Comparison of ENCODE assay signal across 9 cellular contexts in genomic region chr1:231512147-231512698, GRCh38. TPM values are rescaled to one million over a fixed set of nuclear protein-coding genes. Genes with fewer than 3 reads are reported as not detected.
DNase-seq lines count a peak whose midpoint lies in the region; ATAC-seq and TF ChIP-seq lines count a peak whose summit lies in the region.
"Had no signal": no experiment of that assay in that cellular context is flagged by ENCODE, and none has a peak within 500 bp of the region (broad histone marks: within the 10 kb centered on the region; RNA-seq: fewer than 3 reads in every experiment).

No MANE protein-coding gene starts in this region.

- in situ Hi-C loops in Panc1 (cut with HindIII; ENCODE audit: low pct_unique_long_range_greater_than_20kb, low sequenced_read_pairs) = no loop called here

- intact Hi-C loops in Panc1 (cut with micrococcal nuclease; ENCODE audit: unreplicated experiment) (no loop called here), right cardiac atrium (cut with DNase I) (no loop called here), posterior vena cava (cut with DNase I) (loop anchor here in 1 of 2 donors (5.0 kb wide), 1 partner anchor 955 kb away; no protein-coding TSS in a partner anchor)

- no peaks in the 10 kb centered on the region for H3K27me3 ChIP-seq in BJ (ENCODE audit: control insufficient read depth, insufficient read depth, low read length)
- H3K27me3 ChIP-seq in Panc1 (ENCODE audit: control insufficient read depth, insufficient read depth, low read length) = no peaks in the 10 kb centered on the region
- H3K27me3 ChIP-seq in right cardiac atrium (ENCODE audit: control insufficient read depth, insufficient read depth) = no peaks in the 10 kb centered on the region
- H3K27me3 ChIP-seq: adrenal gland had no signal

- no peaks in the 10 kb centered on the region for H3K36me3 ChIP-seq in BJ (ENCODE audit: control insufficient read depth, insufficient read depth, low read length)
- no peaks in the 10 kb centered on the region for H3K36me3 ChIP-seq in Panc1 (ENCODE audit: control insufficient read depth, insufficient read depth, low read length)
- H3K36me3 ChIP-seq: adrenal gland had no signal

- H3K4me1 ChIP-seq in Panc1 (ENCODE audit: control insufficient read depth, insufficient read depth, low read length) = no peaks in the 10 kb centered on the region
- H3K4me1 ChIP-seq in right cardiac atrium (ENCODE audit: control insufficient read depth, insufficient read depth, low read length) = no peaks in the 10 kb centered on the region

- no peak for TF ChIP-seq CTCF in BJ (IDR thresholded peaks at IDR 0.05; ENCODE audit: insufficient read depth, low read depth, low read length)
- TF ChIP-seq CTCF in Panc1 (IDR thresholded peaks at IDR 0.05) = no peak
- TF ChIP-seq CTCF in chondrocyte (IDR thresholded peaks at IDR 0.05) = no peak

- no peaks in the 10 kb centered on the region for H3K4me1 Mint-ChIP-seq in chondrocyte (ENCODE audit: low read depth)

- H3K27ac ChIP-seq in Panc1 (ENCODE audit: low read length) (no peak overlapping the region), right cardiac atrium (ENCODE audit: low read length) (no peak overlapping the region)

- ATAC-seq in GM21717 (IDR thresholded peaks at IDR 0.05; ENCODE audit: unreplicated experiment) (peak; percentile 39), Panc1 (peak; percentile 58; the same call in 1 of the 2 replicates), right cardiac atrium (no peak)

- H3K27me3 Mint-ChIP-seq in chondrocyte (ENCODE audit: low read depth) = no peaks in the 10 kb centered on the region

- peak; percentile 51 for DNase-seq in BJ (ENCODE audit: low read depth)
- peak; percentile 27 for DNase-seq in Panc1 (ENCODE audit: low read depth, low spot score)
- peak; percentile 69 for DNase-seq in glomerular visceral epithelial cell (ENCODE audit: extremely low spot score)
- no peak for DNase-seq in SIG-M5 (lab: John Stamatoyannopoulos, UW)
- no peak for DNase-seq in right cardiac atrium
- no peak for DNase-seq in posterior vena cava (ENCODE audit: low spot score)
- no peak for DNase-seq in chondrocyte (ENCODE audit: low spot score)
- DNase-seq: adrenal gland had no signal

- no TSS peak for BruUV-seq in Panc1 (replicated peaks; lab: Mats Ljungman, UMichigan)

- POLR2A ChIA-PET in BJ (lab: Charles Lee) (no interaction called here), Panc1 (lab: Charles Lee) (no interaction called here)

- H3K9me3 ChIP-seq in Panc1 (ENCODE audit: control insufficient read depth, insufficient read depth, low read depth, low read length) (no peaks in the 10 kb centered on the region), right cardiac atrium (ENCODE audit: control insufficient read depth, low read length) (no peaks in the 10 kb centered on the region)
- H3K9me3 ChIP-seq: adrenal gland had no signal

- no peaks in the 10 kb centered on the region for H3K9me3 Mint-ChIP-seq in chondrocyte (ENCODE audit: low read depth)

- no peak overlapping the region for H3K4me3 Mint-ChIP-seq in chondrocyte (ENCODE audit: unreplicated experiment)

- H3K36me3 Mint-ChIP-seq in chondrocyte (ENCODE audit: low read depth) = no peaks in the 10 kb centered on the region

- 77% methylated on average over 2 of the region's 2 CpGs for WGBS in right cardiac atrium

- CTCF ChIA-PET in BJ (lab: Yijun Ruan, JAX) = no interaction called here
- CTCF ChIA-PET in Panc1 (lab: Charles Lee) = no interaction called here

- H3K4me3 ChIP-seq in BJ (ENCODE audit: low read depth, low read length) (no peak overlapping the region), Panc1 (ENCODE audit: low read depth in 2 of 2, low read length in 2 of 2) (no peak overlapping the region), right cardiac atrium (ENCODE audit: low read length) (no peak overlapping the region)
- H3K4me3 ChIP-seq: adrenal gland had no signal

- no peak overlapping the region for H3K27ac Mint-ChIP-seq in chondrocyte (ENCODE audit: unreplicated experiment)

RNA-seq across cellular contexts. Expression of gene TSNAX, which starts 16.2 kb away (rescaled TPM):
- 19.4 and 21.4 TPM in 2 replicates for polyA plus RNA-seq in BJ (2011; rRNA removed)
- polyA minus RNA-seq in BJ (2011; rRNA and poly(A)+ RNA removed) = 15.5 and 17.4 TPM in 2 replicates
- total RNA-seq in Panc1 (2021; ENCODE audit: unreplicated experiment) = 40.0 TPM
- polyA plus RNA-seq in Panc1 (2012; ENCODE audit: insufficient read length) = 20.5 TPM
- 10 to 100 TPM; 31.9 to 39.9 (median 36.5) TPM for total RNA-seq in right cardiac atrium
- polyA plus RNA-seq in right cardiac atrium = 16.6 TPM
- total RNA-seq in posterior vena cava = 10 to 100 TPM; 41.4 to 42.7 TPM
- total RNA-seq in chondrocyte = 32.3 to 40.5 TPM (median 36.8 TPM) in 3 replicates

Comparison
In these comparisons a context has a peak if more than half of its experiments do, and no peak if none do; other contexts are left out.
1. DNase-seq: peak in BJ (single experiment), Panc1 (single experiment) and glomerular visceral epithelial cell (single experiment); none in SIG-M5 (single experiment), right cardiac atrium (0 of 3), posterior vena cava (single experiment) and chondrocyte (single experiment).
2. ATAC-seq: peak in GM21717 (single experiment) and Panc1 (single experiment); none in right cardiac atrium (0 of 2).